In the genomic region with DNA sequence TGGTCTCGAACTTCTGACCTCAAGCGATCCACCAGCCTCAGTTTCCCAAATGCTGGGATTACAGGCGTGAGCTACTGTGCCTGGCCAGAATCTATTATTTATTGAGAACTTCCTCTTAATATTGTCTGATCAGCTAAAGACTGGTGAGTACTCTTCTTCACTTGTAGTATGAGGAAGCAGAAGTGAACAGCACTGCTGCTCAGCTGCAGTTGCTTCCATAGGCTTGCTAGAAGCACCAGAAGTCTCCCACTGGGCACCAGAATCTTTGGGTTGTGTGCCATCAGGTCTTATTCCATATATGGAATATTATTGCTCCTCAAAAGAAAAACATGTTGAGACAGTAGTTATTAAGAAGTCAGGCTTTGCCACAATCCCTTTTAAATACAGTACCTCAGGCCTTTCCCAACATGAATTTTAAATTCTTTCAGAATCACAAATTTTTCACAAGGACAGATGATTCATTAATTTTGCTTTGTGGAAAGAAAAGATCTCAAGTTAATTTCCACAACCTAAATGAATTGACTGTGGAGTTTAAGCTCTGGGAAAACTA, we compare ENCODE assay signal across 1 cellular context.
TF ChIP-seq lines count a peak whose summit lies in the region.

No MANE protein-coding gene starts in this region.

TF ChIP-seq in SK-N-SH, 30 proteins besides CTCF, POLR2A, EP300 and RAD21 (continued from another document):
- TF ChIP-seq, protein P1, sequence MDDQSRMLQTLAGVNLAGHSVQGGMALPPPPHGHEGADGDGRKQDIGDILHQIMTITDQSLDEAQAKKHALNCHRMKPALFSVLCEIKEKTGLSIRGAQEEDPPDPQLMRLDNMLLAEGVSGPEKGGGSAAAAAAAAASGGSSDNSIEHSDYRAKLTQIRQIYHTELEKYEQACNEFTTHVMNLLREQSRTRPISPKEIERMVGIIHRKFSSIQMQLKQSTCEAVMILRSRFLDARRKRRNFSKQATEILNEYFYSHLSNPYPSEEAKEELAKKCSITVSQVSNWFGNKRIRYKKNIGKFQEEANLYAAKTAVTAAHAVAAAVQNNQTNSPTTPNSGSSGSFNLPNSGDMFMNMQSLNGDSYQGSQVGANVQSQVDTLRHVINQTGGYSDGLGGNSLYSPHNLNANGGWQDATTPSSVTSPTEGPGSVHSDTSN (IDR thresholded peaks at IDR 0.05) = no peak
- TF ChIP-seq, protein P2, sequence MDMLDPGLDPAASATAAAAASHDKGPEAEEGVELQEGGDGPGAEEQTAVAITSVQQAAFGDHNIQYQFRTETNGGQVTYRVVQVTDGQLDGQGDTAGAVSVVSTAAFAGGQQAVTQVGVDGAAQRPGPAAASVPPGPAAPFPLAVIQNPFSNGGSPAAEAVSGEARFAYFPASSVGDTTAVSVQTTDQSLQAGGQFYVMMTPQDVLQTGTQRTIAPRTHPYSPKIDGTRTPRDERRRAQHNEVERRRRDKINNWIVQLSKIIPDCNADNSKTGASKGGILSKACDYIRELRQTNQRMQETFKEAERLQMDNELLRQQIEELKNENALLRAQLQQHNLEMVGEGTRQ (IDR thresholded peaks at IDR 0.05; ENCODE audit: borderline replicate concordance, low read depth, low read length) = no peak
- TF ChIP-seq FOXJ3 (CRISPR knock-in tag; IDR thresholded peaks at IDR 0.05) (no peak), JUND (IDR thresholded peaks at IDR 0.05) (no peak), MXI1 (IDR thresholded peaks at IDR 0.05; ENCODE audit: low read depth, low read length) (no peak), RXRA (IDR thresholded peaks at IDR 0.05; ENCODE audit: borderline replicate concordance, low read depth) (no peak), TAF1 (IDR thresholded peaks at IDR 0.05; ENCODE audit: borderline replicate concordance, low read depth, low read length) (no peak), NRF1 (IDR thresholded peaks at IDR 0.05; ENCODE audit: low read depth, low read length) (no peak), TCF12 (IDR thresholded peaks at IDR 0.05) (no peak), YY1 (IDR thresholded peaks at IDR 0.05; ENCODE audit: low read depth) (no peak), POLR2AphosphoS5 (IDR thresholded peaks at IDR 0.05; ENCODE audit: low read depth, low read length) (no peak), GABPA (IDR thresholded peaks at IDR 0.05; ENCODE audit: low read depth) (no peak), TEAD4 (IDR thresholded peaks at IDR 0.05; ENCODE audit: borderline replicate concordance, insufficient read depth) (no peak), RCOR1 (IDR thresholded peaks at IDR 0.05; ENCODE audit: low read length) (no peak)
- TF ChIP-seq, protein P3, sequence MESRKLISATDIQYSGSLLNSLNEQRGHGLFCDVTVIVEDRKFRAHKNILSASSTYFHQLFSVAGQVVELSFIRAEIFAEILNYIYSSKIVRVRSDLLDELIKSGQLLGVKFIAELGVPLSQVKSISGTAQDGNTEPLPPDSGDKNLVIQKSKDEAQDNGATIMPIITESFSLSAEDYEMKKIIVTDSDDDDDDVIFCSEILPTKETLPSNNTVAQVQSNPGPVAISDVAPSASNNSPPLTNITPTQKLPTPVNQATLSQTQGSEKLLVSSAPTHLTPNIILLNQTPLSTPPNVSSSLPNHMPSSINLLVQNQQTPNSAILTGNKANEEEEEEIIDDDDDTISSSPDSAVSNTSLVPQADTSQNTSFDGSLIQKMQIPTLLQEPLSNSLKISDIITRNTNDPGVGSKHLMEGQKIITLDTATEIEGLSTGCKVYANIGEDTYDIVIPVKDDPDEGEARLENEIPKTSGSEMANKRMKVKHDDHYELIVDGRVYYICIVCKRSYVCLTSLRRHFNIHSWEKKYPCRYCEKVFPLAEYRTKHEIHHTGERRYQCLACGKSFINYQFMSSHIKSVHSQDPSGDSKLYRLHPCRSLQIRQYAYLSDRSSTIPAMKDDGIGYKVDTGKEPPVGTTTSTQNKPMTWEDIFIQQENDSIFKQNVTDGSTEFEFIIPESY (IDR thresholded peaks at IDR 0.05; ENCODE audit: borderline replicate concordance, low read depth) = no peak
- TF ChIP-seq, protein P4, sequence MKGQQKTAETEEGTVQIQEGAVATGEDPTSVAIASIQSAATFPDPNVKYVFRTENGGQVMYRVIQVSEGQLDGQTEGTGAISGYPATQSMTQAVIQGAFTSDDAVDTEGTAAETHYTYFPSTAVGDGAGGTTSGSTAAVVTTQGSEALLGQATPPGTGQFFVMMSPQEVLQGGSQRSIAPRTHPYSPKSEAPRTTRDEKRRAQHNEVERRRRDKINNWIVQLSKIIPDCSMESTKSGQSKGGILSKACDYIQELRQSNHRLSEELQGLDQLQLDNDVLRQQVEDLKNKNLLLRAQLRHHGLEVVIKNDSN (IDR thresholded peaks at IDR 0.05; ENCODE audit: borderline replicate concordance, low read depth) = no peak
- TF ChIP-seq, protein P5, sequence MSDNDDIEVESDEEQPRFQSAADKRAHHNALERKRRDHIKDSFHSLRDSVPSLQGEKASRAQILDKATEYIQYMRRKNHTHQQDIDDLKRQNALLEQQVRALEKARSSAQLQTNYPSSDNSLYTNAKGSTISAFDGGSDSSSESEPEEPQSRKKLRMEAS (IDR thresholded peaks at IDR 0.05; ENCODE audit: low read depth) = no peak
